12 cellular contexts compared by ENCODE assay signal in genomic region chr17:20092973-20093626, GRCh38.
DNase-seq lines count a peak whose midpoint lies in the region; ATAC-seq and TF ChIP-seq lines count a peak whose summit lies in the region.
"Had no signal": no experiment of that assay in that cellular context is flagged by ENCODE, and none has a peak within 500 bp of the region (broad histone marks: within the 10 kb centered on the region; RNA-seq: fewer than 3 reads in every experiment).

No MANE protein-coding gene starts in this region.

- H3K27ac Mint-ChIP-seq in mesothelial cell of epicardium: no peak overlapping the region
- H3K27ac Mint-ChIP-seq in activated naive CD4-positive, alpha-beta T cell treated with anti-CD3 and anti-CD28 coated beads, Interleukin-2, amount 50 U/mL, for 72 hours: no peak overlapping the region

- no peak overlapping the region for H3K4me3 Mint-ChIP-seq in mesothelial cell of epicardium

- H3K9ac ChIP-seq in parathyroid adenoma: no peak overlapping the region

- TF ChIP-seq CTCF in parathyroid adenoma (IDR thresholded peaks at IDR 0.05) (no peak), mesothelial cell of epicardium (IDR thresholded peaks at IDR 0.05; ENCODE audit: unreplicated experiment) (no peak)

- H3K4me1 Mint-ChIP-seq in mesothelial cell of epicardium: peaks cover 10% of the 10 kb centered on the region

- H2AFZ ChIP-seq in parathyroid adenoma: no peak overlapping the region

- no peak overlapping the region for H3K4me2 ChIP-seq in parathyroid adenoma (ENCODE audit: low read length)

- no peaks in the 10 kb centered on the region for H3K27me3 Mint-ChIP-seq in mesothelial cell of epicardium (ENCODE audit: low read depth)

- no peaks in the 10 kb centered on the region for H3K36me3 Mint-ChIP-seq in mesothelial cell of epicardium
- no peaks in the 10 kb centered on the region for H3K36me3 Mint-ChIP-seq in activated naive CD4-positive, alpha-beta T cell treated with anti-CD3 and anti-CD28 coated beads, Interleukin-2, amount 50 U/mL, for 72 hours

- H3K36me3 ChIP-seq in parathyroid adenoma (ENCODE audit: control insufficient read depth, insufficient read depth, low read length): no peaks in the 10 kb centered on the region
- H3K36me3 ChIP-seq: brain microvascular endothelial cell had no signal

- H3K79me2 ChIP-seq in parathyroid adenoma: no peaks in the 10 kb centered on the region

- no peaks in the 10 kb centered on the region for H3K9me3 ChIP-seq in parathyroid adenoma (ENCODE audit: control insufficient read depth, low read length)

- H3K4me1 ChIP-seq in parathyroid adenoma: peaks cover 11% of the 10 kb centered on the region

- H3K9me3 Mint-ChIP-seq in mesothelial cell of epicardium: no peaks in the 10 kb centered on the region
- no peaks in the 10 kb centered on the region for H3K9me3 Mint-ChIP-seq in activated naive CD4-positive, alpha-beta T cell treated with anti-CD3 and anti-CD28 coated beads, Interleukin-2, amount 50 U/mL, for 72 hours

- H3K27ac ChIP-seq in parathyroid adenoma: peak overlapping the region; percentile 71
- H3K27ac ChIP-seq: brain microvascular endothelial cell had no signal

- no peak for ATAC-seq in activated naive CD4-positive, alpha-beta T cell treated with anti-CD3 and anti-CD28 coated beads, Interleukin-2, amount 50 U/mL, for 72 hours
- no peak for ATAC-seq in HG03457 (IDR thresholded peaks at IDR 0.05; ENCODE audit: unreplicated experiment)
- no peak for ATAC-seq in GM19395 (IDR thresholded peaks at IDR 0.05; ENCODE audit: unreplicated experiment)

- DNase-seq in COR-L47 (lab: John Stamatoyannopoulos, UW): peak; percentile 37
- peak; percentile 95 for DNase-seq in NCI-H146 (lab: John Stamatoyannopoulos, UW)
- DNase-seq in SHP77 (lab: John Stamatoyannopoulos, UW): peak; percentile 63 to 73
- no peak for DNase-seq in mesothelial cell of epicardium (ENCODE audit: low spot score in 2 of 2, unreplicated experiment in 2 of 2)
- DNase-seq in activated naive CD4-positive, alpha-beta T cell treated with anti-CD3 and anti-CD28 coated beads, Interleukin-2, amount 50 U/mL, for 72 hours (ENCODE audit: low spot score in 2 of 2): no peak
- DNase-seq: activated gamma-delta T cell treated with Interleukin-2 at 50 U/mL for 16 hours, AML-193, brain microvascular endothelial cell, mammary epithelial cell had no signal

- no peak overlapping the region for H3K4me3 ChIP-seq in parathyroid adenoma (ENCODE audit: low read depth, low read length)

- no peaks in the 10 kb centered on the region for H3K27me3 ChIP-seq in parathyroid adenoma (ENCODE audit: control insufficient read depth, insufficient read depth, low read length)
- H3K27me3 ChIP-seq: brain microvascular endothelial cell had no signal

Comparison
In these comparisons a context has a peak if more than half of its experiments do, and no peak if none do; other contexts are left out.
1. DNase-seq: peak in COR-L47 (single experiment), NCI-H146 (single experiment) and SHP77 (2 of 2); none in mesothelial cell of epicardium (0 of 2) and activated naive CD4-positive, alpha-beta T cell treated with anti-CD3 and anti-CD28 coated beads, Interleukin-2, amount 50 U/mL, for 72 hours (0 of 2).